Comparison of ENCODE assay signal across 1 cellular context in the genomic region with DNA sequence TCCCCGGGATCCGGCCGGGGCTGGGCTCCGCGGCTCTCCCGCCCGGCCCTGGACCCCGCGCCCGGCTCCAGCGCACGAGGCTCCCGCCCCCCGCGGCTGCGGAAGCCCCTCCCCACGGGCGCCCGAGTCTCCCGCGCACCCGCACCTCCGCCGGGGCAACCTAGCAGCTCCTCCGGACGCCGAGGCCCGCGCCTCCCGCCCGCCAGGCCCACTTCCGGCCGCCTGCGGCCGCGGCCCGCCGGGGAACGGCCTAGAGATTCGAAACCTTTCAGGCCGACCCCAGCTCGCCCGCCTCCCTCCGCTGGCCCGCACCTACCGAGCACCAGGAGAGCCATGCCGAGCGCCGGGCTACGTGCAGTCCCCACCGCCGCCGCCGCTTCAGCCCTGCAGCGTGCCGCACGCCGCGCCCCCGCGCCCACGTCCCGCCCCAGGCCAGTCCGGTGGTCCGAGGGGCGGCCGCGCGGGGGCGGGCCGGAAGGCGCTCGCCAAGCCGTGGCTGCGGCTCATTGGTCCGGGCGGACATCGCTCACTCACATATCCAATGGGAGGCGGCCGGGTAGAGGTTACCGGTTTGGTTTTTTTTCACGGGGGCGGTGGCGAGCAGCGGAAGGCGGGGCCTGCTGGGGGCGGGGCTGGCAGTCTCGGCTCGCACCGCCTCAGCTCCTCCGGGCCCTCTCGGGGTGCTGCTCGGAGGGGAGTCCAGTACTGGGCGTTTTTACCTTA.
TF ChIP-seq lines count a peak whose summit lies in the region.

A gene with protein sequence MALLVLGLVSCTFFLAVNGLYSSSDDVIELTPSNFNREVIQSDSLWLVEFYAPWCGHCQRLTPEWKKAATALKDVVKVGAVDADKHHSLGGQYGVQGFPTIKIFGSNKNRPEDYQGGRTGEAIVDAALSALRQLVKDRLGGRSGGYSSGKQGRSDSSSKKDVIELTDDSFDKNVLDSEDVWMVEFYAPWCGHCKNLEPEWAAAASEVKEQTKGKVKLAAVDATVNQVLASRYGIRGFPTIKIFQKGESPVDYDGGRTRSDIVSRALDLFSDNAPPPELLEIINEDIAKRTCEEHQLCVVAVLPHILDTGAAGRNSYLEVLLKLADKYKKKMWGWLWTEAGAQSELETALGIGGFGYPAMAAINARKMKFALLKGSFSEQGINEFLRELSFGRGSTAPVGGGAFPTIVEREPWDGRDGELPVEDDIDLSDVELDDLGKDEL (minus strand): TSS at position 424 of the 723 bp plus-strand sequence. CDS start 89 bp downstream, at position 335.

TF ChIP-seq in SK-N-SH, 30 proteins besides CTCF, POLR2A, EP300 and RAD21 (continued from another document):
- TF ChIP-seq, protein P1, sequence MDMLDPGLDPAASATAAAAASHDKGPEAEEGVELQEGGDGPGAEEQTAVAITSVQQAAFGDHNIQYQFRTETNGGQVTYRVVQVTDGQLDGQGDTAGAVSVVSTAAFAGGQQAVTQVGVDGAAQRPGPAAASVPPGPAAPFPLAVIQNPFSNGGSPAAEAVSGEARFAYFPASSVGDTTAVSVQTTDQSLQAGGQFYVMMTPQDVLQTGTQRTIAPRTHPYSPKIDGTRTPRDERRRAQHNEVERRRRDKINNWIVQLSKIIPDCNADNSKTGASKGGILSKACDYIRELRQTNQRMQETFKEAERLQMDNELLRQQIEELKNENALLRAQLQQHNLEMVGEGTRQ (IDR thresholded peaks at IDR 0.05; ENCODE audit: borderline replicate concordance, low read depth, low read length): no peak
- TF ChIP-seq TAF1 (IDR thresholded peaks at IDR 0.05; ENCODE audit: borderline replicate concordance, low read depth, low read length) (peak; percentile 65; the same call in 1 of the 2 replicates), MXI1 (IDR thresholded peaks at IDR 0.05; ENCODE audit: low read depth, low read length) (peak; percentile 60; the same call in 1 of the 2 replicates), POLR2AphosphoS5 (IDR thresholded peaks at IDR 0.05; ENCODE audit: low read depth, low read length) (no peak; the same call in none of the 2 replicates), TEAD4 (IDR thresholded peaks at IDR 0.05; ENCODE audit: borderline replicate concordance, insufficient read depth) (no peak), NRF1 (IDR thresholded peaks at IDR 0.05; ENCODE audit: low read depth, low read length) (peak; percentile 21; the same call in 1 of the 2 replicates), SIN3A (IDR thresholded peaks at IDR 0.05; ENCODE audit: borderline replicate concordance, low read depth, low read length) (no peak), SMC3 (IDR thresholded peaks at IDR 0.05; ENCODE audit: low read depth, low read length) (no peak), JUND (IDR thresholded peaks at IDR 0.05) (no peak), NFIC (IDR thresholded peaks at IDR 0.05; ENCODE audit: borderline replicate concordance) (no peak), RCOR1 (IDR thresholded peaks at IDR 0.05; ENCODE audit: low read length) (0 out of 2 replicates have a peak, but pooled peaks have one; percentile 32), GATA2 (CRISPR knock-in tag; IDR thresholded peaks at IDR 0.05) (no peak), TCF12 (IDR thresholded peaks at IDR 0.05) (no peak), FOSL2 (IDR thresholded peaks at IDR 0.05; ENCODE audit: borderline replicate concordance, low read depth) (no peak), FOXJ3 (CRISPR knock-in tag; IDR thresholded peaks at IDR 0.05) (no peak), ELF1 (IDR thresholded peaks at IDR 0.05) (peak; percentile 73)
- TF ChIP-seq, protein P2, sequence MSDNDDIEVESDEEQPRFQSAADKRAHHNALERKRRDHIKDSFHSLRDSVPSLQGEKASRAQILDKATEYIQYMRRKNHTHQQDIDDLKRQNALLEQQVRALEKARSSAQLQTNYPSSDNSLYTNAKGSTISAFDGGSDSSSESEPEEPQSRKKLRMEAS (IDR thresholded peaks at IDR 0.05; ENCODE audit: low read depth): peak; percentile 56; the same call in 1 of the 2 replicates
- TF ChIP-seq, protein P3, sequence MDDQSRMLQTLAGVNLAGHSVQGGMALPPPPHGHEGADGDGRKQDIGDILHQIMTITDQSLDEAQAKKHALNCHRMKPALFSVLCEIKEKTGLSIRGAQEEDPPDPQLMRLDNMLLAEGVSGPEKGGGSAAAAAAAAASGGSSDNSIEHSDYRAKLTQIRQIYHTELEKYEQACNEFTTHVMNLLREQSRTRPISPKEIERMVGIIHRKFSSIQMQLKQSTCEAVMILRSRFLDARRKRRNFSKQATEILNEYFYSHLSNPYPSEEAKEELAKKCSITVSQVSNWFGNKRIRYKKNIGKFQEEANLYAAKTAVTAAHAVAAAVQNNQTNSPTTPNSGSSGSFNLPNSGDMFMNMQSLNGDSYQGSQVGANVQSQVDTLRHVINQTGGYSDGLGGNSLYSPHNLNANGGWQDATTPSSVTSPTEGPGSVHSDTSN (IDR thresholded peaks at IDR 0.05): peak; percentile 100
- TF ChIP-seq, protein P4, sequence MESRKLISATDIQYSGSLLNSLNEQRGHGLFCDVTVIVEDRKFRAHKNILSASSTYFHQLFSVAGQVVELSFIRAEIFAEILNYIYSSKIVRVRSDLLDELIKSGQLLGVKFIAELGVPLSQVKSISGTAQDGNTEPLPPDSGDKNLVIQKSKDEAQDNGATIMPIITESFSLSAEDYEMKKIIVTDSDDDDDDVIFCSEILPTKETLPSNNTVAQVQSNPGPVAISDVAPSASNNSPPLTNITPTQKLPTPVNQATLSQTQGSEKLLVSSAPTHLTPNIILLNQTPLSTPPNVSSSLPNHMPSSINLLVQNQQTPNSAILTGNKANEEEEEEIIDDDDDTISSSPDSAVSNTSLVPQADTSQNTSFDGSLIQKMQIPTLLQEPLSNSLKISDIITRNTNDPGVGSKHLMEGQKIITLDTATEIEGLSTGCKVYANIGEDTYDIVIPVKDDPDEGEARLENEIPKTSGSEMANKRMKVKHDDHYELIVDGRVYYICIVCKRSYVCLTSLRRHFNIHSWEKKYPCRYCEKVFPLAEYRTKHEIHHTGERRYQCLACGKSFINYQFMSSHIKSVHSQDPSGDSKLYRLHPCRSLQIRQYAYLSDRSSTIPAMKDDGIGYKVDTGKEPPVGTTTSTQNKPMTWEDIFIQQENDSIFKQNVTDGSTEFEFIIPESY (IDR thresholded peaks at IDR 0.05; ENCODE audit: borderline replicate concordance, low read depth): no peak
TF ChIP-seq in SK-N-SH: peak in this region for 12.
